In genomic region chr15:62298811-62299210, GRCh38 we compare ENCODE assay signal across 26 cellular contexts.
"Had no signal": no experiment of that assay in that cellular context is flagged by ENCODE, and none has a peak within 500 bp of the region (broad histone marks: within the 10 kb centered on the region; RNA-seq: fewer than 3 reads in every experiment).

No MANE protein-coding gene starts in this region.

- H3K27ac ChIP-seq: coronary artery, esophagus muscularis mucosa, heart right ventricle, lower lobe of right lung, neutrophil, parathyroid adenoma, right lobe of liver, thoracic aorta, transverse colon, upper lobe of right lung, uterus had no signal

- FAIRE-seq: endothelial cell of umbilical vein, islet of Langerhans, small intestine had no signal

- H3K36me3 ChIP-seq: esophagus muscularis mucosa, heart right ventricle, lower lobe of right lung, neutrophil, right lobe of liver, thoracic aorta, transverse colon, upper lobe of right lung, uterus had no signal

- H3K9ac ChIP-seq: parathyroid adenoma had no signal

- H3K79me2 ChIP-seq: parathyroid adenoma had no signal

- H3K27me3 ChIP-seq: right lobe of liver, transverse colon, upper lobe of right lung, uterus had no signal

- ATAC-seq: heart right ventricle; left colon; left ventricle myocardium superior; lower lobe of right lung; natural killer cell; right lobe of liver; stimulated activated naive B cell treated with anti-CD40 and anti-IgM and Interleukin-4, amounts not matched to agents 10 μg/mL and 1 μg/mL and 100 μg/mL, for 72 hours; upper lobe of right lung had no signal

- H3K9me3 ChIP-seq: esophagus muscularis mucosa, lower lobe of right lung, neutrophil, right lobe of liver, thoracic aorta, transverse colon, upper lobe of right lung, uterus had no signal

- DNase-seq: dermis blood vessel endothelial cell; effector memory CD4-positive, alpha-beta T cell; foreskin melanocyte; glutamatergic neuron; heart right ventricle; hippocampal formation; kidney glomerular epithelial cell; left colon; left ventricle myocardium superior; lower lobe of right lung; natural killer cell; right lobe of liver; small intestine; stimulated activated CD4-positive, alpha-beta T cell treated with anti-CD3 and anti-CD28 coated beads, Interleukin-15, amount 100 ng/mL, for 24 hours; stimulated activated CD4-positive, alpha-beta T cell treated with anti-CD3 and anti-CD28 coated beads, Interleukin-2, amount 100 ng/mL, for 48 hours; stimulated activated naive B cell treated with anti-CD40 and anti-IgM and Interleukin-4, amounts not matched to agents 10 μg/mL and 1 μg/mL and 100 μg/mL, for 72 hours; transverse colon; upper lobe of right lung; uterus had no signal

- H3K4me1 ChIP-seq: esophagus muscularis mucosa, lower lobe of right lung, parathyroid adenoma, upper lobe of right lung, uterus had no signal

- H2AFZ ChIP-seq: parathyroid adenoma had no signal

- H3K4me3 ChIP-seq: coronary artery, esophagus muscularis mucosa, heart right ventricle, lower lobe of right lung, right lobe of liver, thoracic aorta, transverse colon, upper lobe of right lung, uterus had no signal
